In the genomic region with DNA sequence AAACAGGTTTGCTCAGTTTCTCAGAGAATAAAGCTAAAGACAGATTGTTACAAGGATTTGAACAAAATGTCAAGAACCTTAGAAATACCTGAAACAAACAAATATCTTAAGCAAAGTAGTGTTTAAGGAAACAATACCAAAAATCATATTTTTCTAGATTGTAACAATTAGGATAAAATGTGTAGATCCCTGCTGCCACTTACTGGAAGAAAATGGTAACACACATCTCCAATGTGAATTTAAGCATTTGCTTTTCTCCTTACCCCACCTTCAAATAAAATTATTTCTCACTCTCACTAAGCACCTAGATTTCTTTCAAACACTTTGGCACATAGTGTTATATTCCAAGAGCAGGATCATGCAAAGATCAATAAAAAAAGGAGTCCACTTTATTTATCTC, we compare ENCODE assay signal across 10 cellular contexts. TPM values are rescaled to one million over a fixed set of nuclear protein-coding genes. Genes with fewer than 3 reads are reported as not detected.
DNase-seq lines count a peak whose midpoint lies in the region; ATAC-seq, FAIRE-seq and TF ChIP-seq lines count a peak whose summit lies in the region.
"Had no signal": no experiment of that assay in that cellular context is flagged by ENCODE, and none has a peak within 500 bp of the region (broad histone marks: within the 10 kb centered on the region; RNA-seq: fewer than 3 reads in every experiment).

No MANE protein-coding gene starts in this region.

- H3K27me3 ChIP-seq in HAP-1 (ENCODE audit: low read depth) = no peaks in the 10 kb centered on the region

- CTCF ChIA-PET in activated CD4-positive, alpha-beta memory T cell treated with anti-CD3 and anti-CD28 coated beads, Interleukin-2, amount 10 ng/mL, durations not matched to agents 7 days and 5 days (lab: Charles Lee) = interaction anchor here (0.8 to 1.2 kb wide), 2 partner anchors 109 to 401 kb away, joined by 3 read pairs; no protein-coding TSS in a partner anchor

- no peak overlapping the region for H3K4me3 ChIP-seq in fibroblast of villous mesenchyme (ENCODE audit: low read depth, low read length)
- no peak overlapping the region for H3K4me3 ChIP-seq in HAP-1

- in situ Hi-C loops in HAP-1 (cut with MboI; ENCODE audit: low sequenced_read_pairs) = no loop called here

- H3K4me3 Mint-ChIP-seq in activated CD4-positive, alpha-beta memory T cell treated with anti-CD3 and anti-CD28 coated beads, Interleukin-2, amount 10 ng/mL, durations not matched to agents 7 days and 5 days = no peak overlapping the region
- H3K4me3 Mint-ChIP-seq: effector memory CD8-positive, alpha-beta T cell had no signal

- no peaks in the 10 kb centered on the region for H3K9me3 ChIP-seq in HAP-1

- peaks cover 24% of the 10 kb centered on the region for H3K36me3 Mint-ChIP-seq in activated CD4-positive, alpha-beta memory T cell treated with anti-CD3 and anti-CD28 coated beads, Interleukin-2, amount 10 ng/mL, durations not matched to agents 7 days and 5 days (ENCODE audit: low read depth)

- TF ChIP-seq CTCF in GM10266 (IDR thresholded peaks at IDR 0.05; ENCODE audit: control insufficient read depth, insufficient read depth, low read depth, missing control alignments) (peak; percentile 40), fibroblast of villous mesenchyme (IDR thresholded peaks at IDR 0.05; ENCODE audit: insufficient read depth, low read depth, low read length) (peak; percentile 56)

- no peak for ATAC-seq in HG03108 (IDR thresholded peaks at IDR 0.05; ENCODE audit: unreplicated experiment)
- ATAC-seq: effector memory CD8-positive, alpha-beta T cell; right cardiac atrium had no signal

- peak; percentile 94 for FAIRE-seq in A204.1 (lab: Jason Lieb, UNC)

- H3K27ac Mint-ChIP-seq in activated CD4-positive, alpha-beta memory T cell treated with anti-CD3 and anti-CD28 coated beads, Interleukin-2, amount 10 ng/mL, durations not matched to agents 7 days and 5 days = no peak overlapping the region
- H3K27ac Mint-ChIP-seq: effector memory CD8-positive, alpha-beta T cell had no signal

- H3K9me3 Mint-ChIP-seq in activated CD4-positive, alpha-beta memory T cell treated with anti-CD3 and anti-CD28 coated beads, Interleukin-2, amount 10 ng/mL, durations not matched to agents 7 days and 5 days = no peaks in the 10 kb centered on the region
- H3K9me3 Mint-ChIP-seq: effector memory CD8-positive, alpha-beta T cell had no signal

- POLR2A ChIA-PET in activated CD4-positive, alpha-beta memory T cell treated with anti-CD3 and anti-CD28 coated beads, Interleukin-2, amount 10 ng/mL, durations not matched to agents 7 days and 5 days (lab: Charles Lee) = no interaction called here

- H3K36me3 ChIP-seq in HAP-1 (replicated peaks) = peaks cover 37% of the 10 kb centered on the region

- DNase-seq in GM10266 (ENCODE audit: extremely low spot score) = no peak
- DNase-seq in RPMI7951 (ENCODE audit: low read depth) = peak; percentile 13
- DNase-seq in fibroblast of villous mesenchyme (ENCODE audit: low read depth) = peak; percentile 14
- DNase-seq in activated CD4-positive, alpha-beta memory T cell treated with anti-CD3 and anti-CD28 coated beads, Interleukin-2, amount 10 ng/mL, durations not matched to agents 7 days and 5 days = no peak
- no peak for DNase-seq in HAP-1 (ENCODE audit: low spot score in 2 of 2)
- DNase-seq in SIG-M5 treated with dmso at 0.1 percent for 504 hours (lab: John Stamatoyannopoulos, UW; ENCODE audit: unreplicated experiment) = no peak
- DNase-seq: effector memory CD8-positive, alpha-beta T cell; right cardiac atrium had no signal

- H3K4me1 Mint-ChIP-seq in activated CD4-positive, alpha-beta memory T cell treated with anti-CD3 and anti-CD28 coated beads, Interleukin-2, amount 10 ng/mL, durations not matched to agents 7 days and 5 days = peaks cover 2% of the 10 kb centered on the region

- no peaks in the 10 kb centered on the region for H3K27me3 Mint-ChIP-seq in activated CD4-positive, alpha-beta memory T cell treated with anti-CD3 and anti-CD28 coated beads, Interleukin-2, amount 10 ng/mL, durations not matched to agents 7 days and 5 days
- H3K27me3 Mint-ChIP-seq: effector memory CD8-positive, alpha-beta T cell had no signal

- no peaks in the 10 kb centered on the region; the same call in 1 of the 2 replicates for H3K4me1 ChIP-seq in HAP-1

RNA-seq across cellular contexts. Expression of gene SUCLG1, which starts 34.9 kb away (rescaled TPM):
- total RNA-seq in RPMI7951 (2014; rRNA removed; shearing (Covaris generic)) = 91.9 and 134 TPM in 2 replicates
- total RNA-seq in fibroblast of villous mesenchyme = 47.0 and 66.1 TPM in 2 replicates
- total RNA-seq in activated CD4-positive, alpha-beta memory T cell treated with anti-CD3 and anti-CD28 coated beads, Interleukin-2, amount 10 ng/mL, durations not matched to agents 7 days and 5 days = 10 to 100 TPM; 66.1 to 69.0 TPM

Comparison
In these comparisons a context has a peak if more than half of its experiments do, and no peak if none do; other contexts are left out.
1. DNase-seq: peak in RPMI7951 (single experiment) and fibroblast of villous mesenchyme (single experiment); none in GM10266 (single experiment), activated CD4-positive, alpha-beta memory T cell treated with anti-CD3 and anti-CD28 coated beads, Interleukin-2, amount 10 ng/mL, durations not matched to agents 7 days and 5 days (single experiment), HAP-1 (0 of 2) and SIG-M5 treated with dmso at 0.1 percent for 504 hours (single experiment).